In the genomic region with DNA sequence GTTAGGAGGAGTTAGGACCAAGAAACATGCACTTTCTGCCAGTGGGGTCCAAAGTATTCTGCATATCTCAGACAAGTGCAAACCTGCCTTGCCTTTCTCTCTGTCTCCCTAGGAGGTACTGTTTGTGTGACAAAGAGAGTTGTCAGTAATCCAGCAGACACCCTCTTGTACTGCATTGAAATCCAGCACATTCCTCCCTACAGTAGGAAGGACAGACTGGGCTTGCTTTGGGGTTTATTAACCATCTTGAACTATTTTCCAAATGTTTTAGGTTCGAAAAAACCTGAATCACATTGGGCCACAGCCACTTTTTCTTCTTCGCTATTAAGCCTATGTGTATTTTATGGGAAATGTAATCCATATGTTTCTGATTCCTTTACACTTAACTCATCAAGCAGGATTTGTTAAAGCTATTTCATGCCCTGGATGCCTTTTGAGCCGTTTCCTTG, we compare ENCODE assay signal across 11 cellular contexts.
A peak's percentile ranks its signal among the peaks of the same experiment; 100 is the strongest.
DNase-seq lines count a peak whose midpoint lies in the region; FAIRE-seq and TF ChIP-seq lines count a peak whose summit lies in the region.
"Had no signal": no experiment of that assay in that cellular context is flagged by ENCODE, and none has a peak within 500 bp of the region (broad histone marks: within the 10 kb centered on the region; RNA-seq: fewer than 3 reads in every experiment).

No MANE protein-coding gene starts in this region.

- H3K36me3 Mint-ChIP-seq in MCF 10A (ENCODE audit: insufficient read depth, unreplicated experiment): no peaks in the 10 kb centered on the region

- no peaks in the 10 kb centered on the region for H4K20me1 ChIP-seq in keratinocyte (ENCODE audit: control insufficient read depth, extremely low read depth, insufficient read depth, low read length)
- H4K20me1 ChIP-seq: BLaER1 had no signal

- H3K4me3 ChIP-seq in HUES6 (ENCODE audit: low read depth, low read length) (no peak overlapping the region), keratinocyte (ENCODE audit: control insufficient read depth in 2 of 3, extremely low read depth in 1 of 3, insufficient read depth in 2 of 3, low read depth in 1 of 3, low read length in 3 of 3) (peak overlapping the region in 1 of 3 experiments; percentile 28)
- H3K4me3 ChIP-seq: BLaER1, gastroesophageal sphincter had no signal

- intact Hi-C loops in MCF 10A (cut with micrococcal nuclease): no loop called here

- dilution Hi-C loops in keratinocyte (cut with MboI; ENCODE audit: extremely low pct_ligation_motif_present, low sequenced_read_pairs): no loop called here

- H3K9me3 ChIP-seq in HUES6 (ENCODE audit: control insufficient read depth, insufficient read depth, low read depth, low read length) (no peaks in the 10 kb centered on the region), keratinocyte (ENCODE audit: control insufficient read depth, low read depth, low read length) (no peaks in the 10 kb centered on the region)
- H3K9me3 ChIP-seq: gastroesophageal sphincter had no signal

- H3K27ac Mint-ChIP-seq in MCF 10A (ENCODE audit: low read depth, unreplicated experiment): no peak overlapping the region

- no peak overlapping the region for H2AFZ ChIP-seq in keratinocyte (ENCODE audit: control insufficient read depth, low read length)

- H3K9me1 ChIP-seq in keratinocyte (ENCODE audit: control insufficient read depth, extremely low read depth, insufficient read depth, low read length): no peaks in the 10 kb centered on the region

- H3K27me3 ChIP-seq in HUES6 (ENCODE audit: control insufficient read depth, insufficient read depth, low read length) (no peaks in the 10 kb centered on the region), keratinocyte (ENCODE audit: control insufficient read depth, extremely low read depth, insufficient read depth, low read length) (no peaks in the 10 kb centered on the region)
- H3K27me3 ChIP-seq: BLaER1, gastroesophageal sphincter had no signal

- FAIRE-seq in keratinocyte (lab: Jason Lieb, UNC): peak; percentile 97

- CTCF ChIA-PET in MCF 10A (lab: Yijun Ruan, JAX): no interaction called here

- peaks cover 6% of the 10 kb centered on the region for H3K9me3 Mint-ChIP-seq in MCF 10A (ENCODE audit: unreplicated experiment)

- no TSS peak for BruUV-seq in MCF 10A (replicated peaks; lab: Mats Ljungman, UMichigan)

- POLR2A ChIA-PET in MCF 10A (lab: Yijun Ruan, JAX): interaction anchor here (1.8 kb wide), 1 partner anchor 10 kb away, joined by 9 read pairs; no protein-coding TSS in a partner anchor

- H3K79me2 ChIP-seq in keratinocyte (ENCODE audit: control insufficient read depth, insufficient read depth, low read length): no peaks in the 10 kb centered on the region

- DNase-seq in AG08396 (ENCODE audit: low spot score) (peak; percentile 45), MCF 10A (ENCODE audit: unreplicated experiment) (peak; percentile 54), keratinocyte (ENCODE audit: low read depth, low spot score) (peak; percentile 49), A172 (ENCODE audit: low spot score) (no peak), RPMI8226 (no peak), DMS53 (lab: John Stamatoyannopoulos, UW) (no peak), GDM1 (lab: John Stamatoyannopoulos, UW) (no peak)
- DNase-seq: GOT3 had no signal

- H3K9ac ChIP-seq in HUES6 (ENCODE audit: low read length) (peak overlapping the region; percentile 16), keratinocyte (ENCODE audit: control insufficient read depth, extremely low read depth, insufficient read depth, low read length) (no peak overlapping the region)
- H3K9ac ChIP-seq: BLaER1 had no signal

- no peaks in the 10 kb centered on the region for H3K27me3 Mint-ChIP-seq in MCF 10A (ENCODE audit: insufficient read depth, unreplicated experiment)

- peak overlapping the region; percentile 55 for H3K4me2 ChIP-seq in keratinocyte (ENCODE audit: control insufficient read depth, extremely low read depth, insufficient read depth, low read depth, low read length)
- H3K4me2 ChIP-seq: BLaER1 had no signal

- TF ChIP-seq CTCF in MCF 10A (IDR thresholded peaks at IDR 0.05; ENCODE audit: unreplicated experiment) (no peak), keratinocyte (optimal IDR thresholded peaks at IDR 0.05 in 1 of 3, IDR thresholded peaks at IDR 0.05 in 1 of 3, conservative IDR thresholded peaks at IDR 0.05 in 1 of 3; ENCODE audit: extremely low read depth in 1 of 3, insufficient read depth in 2 of 3, low read length in 3 of 3) (no peak)

- H3K4me1 Mint-ChIP-seq in MCF 10A (ENCODE audit: insufficient read depth, unreplicated experiment): peaks cover 31% of the 10 kb centered on the region

- no peak overlapping the region for H3K4me3 Mint-ChIP-seq in MCF 10A (ENCODE audit: unreplicated experiment)

- H3K36me3 ChIP-seq in HUES6 (ENCODE audit: control insufficient read depth, insufficient read depth, low read length) (no peaks in the 10 kb centered on the region), keratinocyte (ENCODE audit: control insufficient read depth in 2 of 2, extremely low read depth in 1 of 2, insufficient read depth in 2 of 2, low read length in 2 of 2) (no peaks in the 10 kb centered on the region)
- H3K36me3 ChIP-seq: BLaER1, gastroesophageal sphincter had no signal

- H3K4me1 ChIP-seq in HUES6 (ENCODE audit: control insufficient read depth, insufficient read depth, low read length) (peaks cover 21% of the 10 kb centered on the region), keratinocyte (ENCODE audit: control insufficient read depth, extremely low read depth, insufficient read depth, low read length) (peaks cover 33% of the 10 kb centered on the region)
- H3K4me1 ChIP-seq: BLaER1, gastroesophageal sphincter had no signal

- H3K27ac ChIP-seq in HUES6 (ENCODE audit: low read depth, low read length): peak overlapping the region; percentile 59; the same call in 1 of the 2 replicates
- no peak overlapping the region for H3K27ac ChIP-seq in keratinocyte (ENCODE audit: control insufficient read depth, insufficient read depth, low read length)
- H3K27ac ChIP-seq: BLaER1, gastroesophageal sphincter had no signal

Comparison
In these comparisons a context has a peak if more than half of its experiments do, and no peak if none do; other contexts are left out.
1. DNase-seq: peak in AG08396 (single experiment), MCF 10A (single experiment) and keratinocyte (single experiment); none in A172 (single experiment), RPMI8226 (single experiment), DMS53 (single experiment) and GDM1 (single experiment).